Comparison of ENCODE assay signal across 1 cellular context in the genomic region with DNA sequence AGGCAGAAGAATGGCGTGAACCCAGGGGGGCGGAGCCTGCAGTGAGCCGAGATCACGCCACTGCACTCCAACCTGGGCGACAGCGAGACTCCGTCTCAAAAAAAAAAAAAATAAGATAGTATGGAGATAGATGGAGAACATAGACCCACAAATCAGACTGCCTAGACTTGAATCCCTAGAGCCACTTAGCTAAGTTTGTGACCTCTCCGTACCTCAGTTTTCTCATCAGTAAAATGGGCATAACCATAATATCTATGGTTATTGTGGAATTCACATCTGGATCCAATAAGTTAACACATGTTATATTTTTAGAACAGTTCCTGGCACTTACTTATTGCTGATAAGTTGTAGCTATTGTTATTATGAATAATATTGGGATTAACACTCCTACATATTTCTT.
TF ChIP-seq lines count a peak whose summit lies in the region.

No MANE protein-coding gene starts in this region.

TF ChIP-seq in K562, 482 proteins besides CTCF, POLR2A, EP300 and RAD21:
- TF ChIP-seq ZNF347 (CRISPR knock-in tag; IDR thresholded peaks at IDR 0.05; ENCODE audit: low read depth) (no peak), KDM1A (IDR thresholded peaks at IDR 0.05) (peak; percentile 34 to 67; a peak in 2 of 4 replicates), DACH1 (IDR thresholded peaks at IDR 0.05; ENCODE audit: partially characterized antibody) (no peak), TRIM24 (IDR thresholded peaks at IDR 0.05) (no peak), ZFX (CRISPR knock-in tag; IDR thresholded peaks at IDR 0.05) (no peak), SIX5 (IDR thresholded peaks at IDR 0.05; ENCODE audit: borderline replicate concordance in 1 of 2, insufficient read depth in 1 of 2, low read depth in 1 of 2, low read length in 2 of 2) (no peak), SRSF9 (IDR thresholded peaks at IDR 0.05; ENCODE audit: borderline replicate concordance, low read depth, low read length) (no peak), BCOR (IDR thresholded peaks at IDR 0.05) (peak; percentile 87), ESRRA (IDR thresholded peaks at IDR 0.05; ENCODE audit: borderline replicate concordance, low read depth) (peak; percentile 26; the same call in 1 of the 2 replicates), CBX2 (IDR thresholded peaks at IDR 0.05; ENCODE audit: insufficient read depth, low read length, poor library complexity, severe bottlenecking) (no peak), KDM5B (IDR thresholded peaks at IDR 0.05; ENCODE audit: insufficient replicate concordance, low read depth, low read length) (no peak), BRCA1 (IDR thresholded peaks at IDR 0.05) (no peak), BRCA1 (CRISPR knock-in tag; IDR thresholded peaks at IDR 0.05) (no peak), RBM25 (IDR thresholded peaks at IDR 0.05; ENCODE audit: low read depth, low read length, severe bottlenecking) (peak; percentile 93)
- TF ChIP-seq, protein P1, sequence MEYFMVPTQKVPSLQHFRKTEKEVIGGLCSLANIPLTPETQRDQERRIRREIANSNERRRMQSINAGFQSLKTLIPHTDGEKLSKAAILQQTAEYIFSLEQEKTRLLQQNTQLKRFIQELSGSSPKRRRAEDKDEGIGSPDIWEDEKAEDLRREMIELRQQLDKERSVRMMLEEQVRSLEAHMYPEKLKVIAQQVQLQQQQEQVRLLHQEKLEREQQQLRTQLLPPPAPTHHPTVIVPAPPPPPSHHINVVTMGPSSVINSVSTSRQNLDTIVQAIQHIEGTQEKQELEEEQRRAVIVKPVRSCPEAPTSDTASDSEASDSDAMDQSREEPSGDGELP (CRISPR knock-in tag; IDR thresholded peaks at IDR 0.05; ENCODE audit: borderline replicate concordance): no peak
- TF ChIP-seq, protein P2, sequence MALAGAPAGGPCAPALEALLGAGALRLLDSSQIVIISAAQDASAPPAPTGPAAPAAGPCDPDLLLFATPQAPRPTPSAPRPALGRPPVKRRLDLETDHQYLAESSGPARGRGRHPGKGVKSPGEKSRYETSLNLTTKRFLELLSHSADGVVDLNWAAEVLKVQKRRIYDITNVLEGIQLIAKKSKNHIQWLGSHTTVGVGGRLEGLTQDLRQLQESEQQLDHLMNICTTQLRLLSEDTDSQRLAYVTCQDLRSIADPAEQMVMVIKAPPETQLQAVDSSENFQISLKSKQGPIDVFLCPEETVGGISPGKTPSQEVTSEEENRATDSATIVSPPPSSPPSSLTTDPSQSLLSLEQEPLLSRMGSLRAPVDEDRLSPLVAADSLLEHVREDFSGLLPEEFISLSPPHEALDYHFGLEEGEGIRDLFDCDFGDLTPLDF (CRISPR knock-in tag; IDR thresholded peaks at IDR 0.05): no peak
- TF ChIP-seq, protein P3, sequence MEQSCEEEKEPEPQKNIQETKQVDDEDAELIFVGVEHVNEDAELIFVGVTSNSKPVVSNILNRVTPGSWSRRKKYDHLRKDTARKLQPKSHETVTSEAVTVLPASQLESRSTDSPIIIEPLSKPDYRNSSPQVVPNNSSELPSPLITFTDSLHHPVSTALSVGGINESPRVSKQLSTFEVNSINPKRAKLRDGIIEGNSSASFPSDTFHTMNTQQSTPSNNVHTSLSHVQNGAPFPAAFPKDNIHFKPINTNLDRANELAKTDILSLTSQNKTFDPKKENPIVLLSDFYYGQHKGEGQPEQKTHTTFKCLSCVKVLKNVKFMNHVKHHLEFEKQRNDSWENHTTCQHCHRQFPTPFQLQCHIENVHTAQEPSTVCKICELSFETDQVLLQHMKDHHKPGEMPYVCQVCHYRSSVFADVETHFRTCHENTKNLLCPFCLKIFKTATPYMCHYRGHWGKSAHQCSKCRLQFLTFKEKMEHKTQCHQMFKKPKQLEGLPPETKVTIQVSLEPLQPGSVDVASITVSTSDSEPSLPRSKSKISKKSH (CRISPR knock-in tag; IDR thresholded peaks at IDR 0.05): no peak
